In the genomic region with DNA sequence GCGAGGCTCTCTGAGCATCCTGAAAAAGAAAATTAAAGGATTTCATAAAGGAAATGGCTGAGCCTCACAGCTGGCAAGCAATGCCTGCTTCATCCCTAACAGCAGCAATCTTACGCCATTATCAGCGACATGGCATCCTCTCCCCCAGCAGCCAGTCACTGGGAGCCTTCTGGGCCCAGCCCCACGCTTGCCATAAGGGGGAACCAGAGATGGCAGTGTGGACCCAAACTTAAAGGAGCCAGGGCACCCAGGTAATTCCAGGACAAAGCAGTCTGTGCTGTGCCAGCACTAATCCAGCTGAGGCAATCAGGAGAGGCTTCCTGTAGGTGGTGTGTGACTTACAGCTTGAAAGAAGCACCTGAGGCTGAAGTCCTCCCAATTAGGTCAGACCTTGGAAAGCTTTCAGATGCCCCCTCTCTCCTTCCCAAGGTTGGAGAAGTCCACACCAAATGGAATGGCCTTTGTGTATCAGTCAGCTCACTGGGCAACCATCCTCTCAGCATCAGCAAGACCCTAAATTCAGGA, we compare ENCODE assay signal across 32 cellular contexts. TPM values are rescaled to one million over a fixed set of nuclear protein-coding genes. Genes with fewer than 3 reads are reported as not detected.
"Had no signal": no experiment of that assay in that cellular context is flagged by ENCODE, and none has a peak within 500 bp of the region (broad histone marks: within the 10 kb centered on the region; RNA-seq: fewer than 3 reads in every experiment).

No MANE protein-coding gene starts in this region.

- H3K36me3 Mint-ChIP-seq: activated naive CD4-positive, alpha-beta T cell treated with anti-CD3 and anti-CD28 coated beads, Interleukin-2, amount 50 U/mL, for 24 hours; naive B cell; T-cell had no signal

- H3K36me3 ChIP-seq: esophagus squamous epithelium, heart right ventricle, left ventricle myocardium inferior, ovary, prostate gland, thoracic aorta, uterus had no signal

- H3K27ac ChIP-seq: epithelial cell of prostate, esophagus squamous epithelium, heart right ventricle, left ventricle myocardium inferior, ovary, prostate gland, thoracic aorta, uterus had no signal

- H3K4me3 Mint-ChIP-seq: activated CD4-positive, alpha-beta T cell treated with anti-CD3 and anti-CD28 coated beads for 36 hours; activated CD8-positive, alpha-beta T cell treated with anti-CD3 and anti-CD28 coated beads, Interleukin-2, amount 10 ng/mL, durations not matched to agents 7 days and 5 days; activated naive CD4-positive, alpha-beta T cell treated with anti-CD3 and anti-CD28 coated beads, Interleukin-2, amount 50 U/mL, for 24 hours; activated naive CD8-positive, alpha-beta T cell treated with anti-CD3 and anti-CD28 coated beads, Interleukin-2, amount 50 U/mL, for 24 hours; naive B cell; nephron progenitor cell; T-cell had no signal

- FAIRE-seq: endometrium, islet of Langerhans had no signal

- H3K4me1 Mint-ChIP-seq: activated CD4-positive, alpha-beta T cell treated with anti-CD3 and anti-CD28 coated beads for 36 hours; activated naive CD4-positive, alpha-beta T cell treated with anti-CD3 and anti-CD28 coated beads, Interleukin-2, amount 50 U/mL, for 24 hours; activated naive CD8-positive, alpha-beta T cell treated with anti-CD3 and anti-CD28 coated beads, Interleukin-2, amount 50 U/mL, for 24 hours; naive B cell; T-cell had no signal

- H3K9me3 Mint-ChIP-seq: activated naive CD4-positive, alpha-beta T cell treated with anti-CD3 and anti-CD28 coated beads, Interleukin-2, amount 50 U/mL, for 24 hours; activated naive CD8-positive, alpha-beta T cell treated with anti-CD3 and anti-CD28 coated beads, Interleukin-2, amount 50 U/mL, for 24 hours; activated T-helper 2 cell treated with anti-CD3 and anti-CD28 coated beads, Interferon-gamma antibody, Interleukin-2, Interleukin-4, amounts not matched to agents 10 μg/mL and 5 μg/mL and 100 μg/mL, durations not matched to agents 14 hours and 24 hours and 36 hours; nephron progenitor cell had no signal

- H3K4me3 ChIP-seq: esophagus squamous epithelium, heart right ventricle, left ventricle myocardium inferior, lung, ovary, prostate gland, thoracic aorta, uterus had no signal

- H3K9me3 ChIP-seq: esophagus squamous epithelium, heart right ventricle, left ventricle myocardium inferior, ovary, prostate gland, thoracic aorta, uterus had no signal

- H3K4me1 ChIP-seq: esophagus squamous epithelium, heart right ventricle, left ventricle myocardium inferior, prostate gland, uterus had no signal

- DNase-seq: activated CD4-positive, alpha-beta T cell treated with anti-CD3 and anti-CD28 coated beads for 36 hours; activated CD4-positive, CD25-positive, alpha-beta regulatory T cell; activated CD8-positive, alpha-beta T cell treated with anti-CD3 and anti-CD28 coated beads, Interleukin-2, amount 10 ng/mL, durations not matched to agents 7 days and 5 days; activated naive CD8-positive, alpha-beta T cell treated with anti-CD3 and anti-CD28 coated beads, Interleukin-2, amount 50 U/mL, for 24 hours; activated T-cell treated with anti-CD3 and anti-CD28 coated beads, Interleukin-2, amount 50 U/mL, for 48 hours; central memory CD4-positive, alpha-beta T cell; dermis blood vessel endothelial cell; effector CD8-positive, alpha-beta T cell; esophagus squamous epithelium; foreskin melanocyte; heart right ventricle; left ventricle myocardium inferior; naive B cell; ovary; stimulated activated CD4-positive, alpha-beta T cell treated with anti-CD3 and anti-CD28 coated beads, Interleukin-2, amount 100 ng/mL, for 48 hours; stimulated activated naive CD8-positive, alpha-beta T cell treated with anti-CD3 and anti-CD28 coated beads, Interleukin-15, Interleukin-2, amounts not matched to agents 100 U/mL and 50 U/mL, for 24 hours; trophoblast cell; uterus had no signal

- H3K27ac Mint-ChIP-seq: activated CD4-positive, alpha-beta T cell treated with anti-CD3 and anti-CD28 coated beads for 36 hours; activated CD8-positive, alpha-beta T cell treated with anti-CD3 and anti-CD28 coated beads, Interleukin-2, amount 10 ng/mL, durations not matched to agents 7 days and 5 days; activated naive CD4-positive, alpha-beta T cell treated with anti-CD3 and anti-CD28 coated beads, Interleukin-2, amount 50 U/mL, for 24 hours; activated naive CD8-positive, alpha-beta T cell treated with anti-CD3 and anti-CD28 coated beads, Interleukin-2, amount 50 U/mL, for 24 hours; activated T-helper 2 cell treated with anti-CD3 and anti-CD28 coated beads, Interferon-gamma antibody, Interleukin-2, Interleukin-4, amounts not matched to agents 10 μg/mL and 5 μg/mL and 100 μg/mL, durations not matched to agents 14 hours and 24 hours and 36 hours; naive B cell; nephron progenitor cell; T-cell had no signal

- H3K27me3 ChIP-seq: ovary, uterus had no signal

- ATAC-seq: activated CD4-positive, alpha-beta T cell treated with anti-CD3 and anti-CD28 coated beads for 36 hours; activated CD8-positive, alpha-beta T cell treated with anti-CD3 and anti-CD28 coated beads, Interleukin-2, amount 10 ng/mL, durations not matched to agents 7 days and 5 days; activated naive CD8-positive, alpha-beta T cell treated with anti-CD3 and anti-CD28 coated beads, Interleukin-2, amount 50 U/mL, for 24 hours; heart right ventricle; stimulated activated naive CD8-positive, alpha-beta T cell treated with anti-CD3 and anti-CD28 coated beads, Interleukin-15, Interleukin-2, amounts not matched to agents 100 U/mL and 50 U/mL, for 24 hours; T-cell had no signal

RNA-seq across cellular contexts. Expression of gene VSTM2B, which starts 10.3 kb away (rescaled TPM):
- total RNA-seq: activated CD4-positive, alpha-beta T cell treated with anti-CD3 and anti-CD28 coated beads for 36 hours; activated CD8-positive, alpha-beta T cell treated with anti-CD3 and anti-CD28 coated beads, Interleukin-2, amount 10 ng/mL, durations not matched to agents 7 days and 5 days; activated T-helper 2 cell treated with anti-CD3 and anti-CD28 coated beads, Interferon-gamma antibody, Interleukin-2, Interleukin-4, amounts not matched to agents 10 μg/mL and 5 μg/mL and 100 μg/mL, durations not matched to agents 14 hours and 24 hours and 36 hours; dermis blood vessel endothelial cell; esophagus squamous epithelium; glomerular endothelial cell; heart right ventricle; left ventricle myocardium inferior; lung; mesenteric fat pad; prostate gland; subcutaneous adipose tissue; T-cell; T-helper 2 cell treated with Interferon-gamma antibody and Interleukin-4, amounts not matched to agents 100 ng/mL and 5 ng/mL, for 36 hours; thoracic aorta; uterus had no signal
- polyA plus RNA-seq: heart right ventricle, lung, ovary had no signal
